In genomic region chr12:56479625-56480024, GRCh38 we compare ENCODE assay signal across 2 cellular contexts.
A peak's percentile ranks its signal among the peaks of the same experiment; 100 is the strongest.
TF ChIP-seq lines count a peak whose summit lies in the region.

No MANE protein-coding gene starts in this region.

TF ChIP-seq in liver, 16 proteins besides CTCF, POLR2A, EP300 and RAD21:
- TF ChIP-seq GABPA (IDR thresholded peaks at IDR 0.05 in 1 of 2, conservative IDR thresholded peaks at IDR 0.05 in 1 of 2) (no peak), JUND (IDR thresholded peaks at IDR 0.05) (no peak), FOXA2 (IDR thresholded peaks at IDR 0.05) (no peak), SP1 (IDR thresholded peaks at IDR 0.05) (peak; percentile 50), MAX (IDR thresholded peaks at IDR 0.05) (no peak), HNF4G (IDR thresholded peaks at IDR 0.05) (peak; percentile 18), REST (IDR thresholded peaks at IDR 0.05) (no peak), NR2F2 (IDR thresholded peaks at IDR 0.05) (no peak), ZBTB33 (IDR thresholded peaks at IDR 0.05) (no peak), FOXA1 (IDR thresholded peaks at IDR 0.05) (no peak), HNF4A (conservative IDR thresholded peaks at IDR 0.05) (peak; percentile 77 to 83), EGR1 (IDR thresholded peaks at IDR 0.05; ENCODE audit: low read depth in 2 of 2) (no peak), TAF1 (conservative IDR thresholded peaks at IDR 0.05) (no peak), RXRA (IDR thresholded peaks at IDR 0.05) (peak; percentile 33 to 56), YY1 (IDR thresholded peaks at IDR 0.05) (no peak), ATF3 (IDR thresholded peaks at IDR 0.05) (no peak)

TF ChIP-seq in HepG2, 621 proteins besides CTCF, POLR2A, EP300 and RAD21:
- TF ChIP-seq ZNF773 (CRISPR knock-in tag; IDR thresholded peaks at IDR 0.05; ENCODE audit: borderline replicate concordance) (no peak), ZNF629 (CRISPR knock-in tag; conservative IDR thresholded peaks at IDR 0.05) (no peak), U2AF1 (optimal IDR thresholded peaks at IDR 0.05; ENCODE audit: low read depth, low read length) (no peak), CREB3 (CRISPR knock-in tag; IDR thresholded peaks at IDR 0.05) (no peak), ZBTB7B (CRISPR knock-in tag; IDR thresholded peaks at IDR 0.05) (no peak), MXI1 (IDR thresholded peaks at IDR 0.05; ENCODE audit: borderline replicate concordance, low read depth, low read length) (no peak)
TF ChIP-seq in HepG2: peak in this region for 0.
